In genomic region chr1:198681831-198682756, GRCh38 we compare ENCODE assay signal across 8 cellular contexts. TPM values are rescaled to one million over a fixed set of nuclear protein-coding genes. Genes with fewer than 3 reads are reported as not detected.
A peak's percentile ranks its signal among the peaks of the same experiment; 100 is the strongest.
DNase-seq lines count a peak whose midpoint lies in the region; ATAC-seq and TF ChIP-seq lines count a peak whose summit lies in the region.

No MANE protein-coding gene starts in this region.

- ATAC-seq in HG03342 (IDR thresholded peaks at IDR 0.05; ENCODE audit: unreplicated experiment) = peak; percentile 92
- ATAC-seq in esophagus mucosa = peak; percentile 84

- no peaks in the 10 kb centered on the region for H3K36me3 ChIP-seq in BJ (ENCODE audit: control insufficient read depth, insufficient read depth, low read length)
- H3K36me3 ChIP-seq in neuronal stem cell (replicated peaks in 1 of 2; ENCODE audit: control insufficient read depth in 2 of 2, insufficient read depth in 2 of 2, low read length in 2 of 2) = no peaks in the 10 kb centered on the region
- no peaks in the 10 kb centered on the region for H3K36me3 ChIP-seq in suprapubic skin

- no peak overlapping the region for H2BK12ac ChIP-seq in neuronal stem cell (ENCODE audit: low read length)

- no peak overlapping the region for H3K14ac ChIP-seq in neuronal stem cell (ENCODE audit: low read length)

- H3K4me3 ChIP-seq in BJ (ENCODE audit: low read depth, low read length) (no peak overlapping the region), neuronal stem cell (ENCODE audit: low read length in 2 of 2) (peak overlapping the region in 1 of 2 donors; percentile 0), suprapubic skin (no peak overlapping the region)

- DNase-seq in BJ (ENCODE audit: low read depth) (peak; percentile 90), GM19240 (ENCODE audit: insufficient read length, low spot score) (peak; percentile 11), neuronal stem cell (ENCODE audit: low spot score) (peak; percentile 33), suprapubic skin (ENCODE audit: low spot score in 2 of 2) (peak; percentile 67 to 70)
- DNase-seq in NK-92 treated with Interleukin-12 subunit alpha and Interleukin-12 subunit beta, amount 100 ng/mL, for 24 hours (lab: John Stamatoyannopoulos, UW) = peak; percentile 74
- DNase-seq in activated CD8-positive, alpha-beta memory T cell treated with anti-CD3 and anti-CD28 coated beads, Interleukin-2, amount 50 U/mL, for 24 hours (ENCODE audit: extremely low read depth) = peak; percentile 68

- H2AK5ac ChIP-seq in neuronal stem cell (ENCODE audit: low read depth, low read length) = no peak overlapping the region

- no CpG with 5 or more reads among the region's 7 CpGs for WGBS in neuronal stem cell (ENCODE audit: extremely low coverage in 2 of 2, insufficient read length in 2 of 2, insufficient replicate concordance in 1 of 2), 2 donors
- 26% methylated on average over 7 of the region's 7 CpGs for WGBS in suprapubic skin

- no peak overlapping the region for H3K4me2 ChIP-seq in neuronal stem cell (ENCODE audit: insufficient read depth, low read length, poor library complexity, severe bottlenecking)

- H3K4me1 ChIP-seq in neuronal stem cell (ENCODE audit: control insufficient read depth in 2 of 2, insufficient read depth in 1 of 2, low read depth in 1 of 2, low read length in 2 of 2) = peaks cover 2 to 13% of the 10 kb centered on the region in 2 donors
- peaks cover 5% of the 10 kb centered on the region for H3K4me1 ChIP-seq in suprapubic skin

- peak in 1 of 2 donors; percentile 48 for TF ChIP-seq POLR2A in suprapubic skin (IDR thresholded peaks at IDR 0.05)

- H3K23ac ChIP-seq in neuronal stem cell (ENCODE audit: low read depth, low read length, poor library complexity) = no peak overlapping the region

- TF ChIP-seq EP300 in suprapubic skin (IDR thresholded peaks at IDR 0.05) = no peak

- no peak overlapping the region for H4K8ac ChIP-seq in neuronal stem cell (ENCODE audit: low read depth, low read length)

- H3K27ac ChIP-seq in neuronal stem cell (replicated peaks; ENCODE audit: low read length) (peak overlapping the region; percentile 78), suprapubic skin (peak overlapping the region; percentile 57)

- peak overlapping the region; percentile 57 for H2AFZ ChIP-seq in neuronal stem cell (ENCODE audit: low read length)

- TF ChIP-seq CTCF in BJ (IDR thresholded peaks at IDR 0.05; ENCODE audit: insufficient read depth, low read depth, low read length) = no peak
- TF ChIP-seq CTCF in suprapubic skin (IDR thresholded peaks at IDR 0.05) = no peak

- H3K9ac ChIP-seq in neuronal stem cell (ENCODE audit: low read depth, low read length, poor library complexity) = no peak overlapping the region

- no peak overlapping the region for H2BK15ac ChIP-seq in neuronal stem cell (ENCODE audit: low read length)

- H3K18ac ChIP-seq in neuronal stem cell (ENCODE audit: low read length) = no peak overlapping the region

- POLR2A ChIA-PET in BJ (lab: Charles Lee) = interaction anchor here (0.6 to 2.2 kb wide), 3 partner anchors 10 to 186 kb away, joined by 3 to 6 read pairs (median 4); no protein-coding TSS in a partner anchor

- no peak overlapping the region for H2BK5ac ChIP-seq in neuronal stem cell (ENCODE audit: low read length)

- H3K27me3 ChIP-seq in BJ (ENCODE audit: control insufficient read depth, insufficient read depth, low read length) = no peaks in the 10 kb centered on the region
- H3K27me3 ChIP-seq in neuronal stem cell (ENCODE audit: control insufficient read depth in 3 of 3, insufficient read depth in 3 of 3, low read depth in 1 of 3, low read length in 3 of 3) = no peaks in the 10 kb centered on the region
- H3K27me3 ChIP-seq in suprapubic skin = no peaks in the 10 kb centered on the region

- H3K9me3 ChIP-seq in neuronal stem cell (replicated peaks in 1 of 2; ENCODE audit: control insufficient read depth in 2 of 2, insufficient read depth in 1 of 2, low read depth in 1 of 2, low read length in 2 of 2) (no peaks in the 10 kb centered on the region), suprapubic skin (no peaks in the 10 kb centered on the region)

- no peaks in the 10 kb centered on the region for H3K79me1 ChIP-seq in neuronal stem cell (ENCODE audit: low read depth, low read length)

- CTCF ChIA-PET in BJ (lab: Yijun Ruan, JAX) = interaction anchor here (0.5 to 1.4 kb wide), 6 partner anchors 9 to 526 kb away, joined by 3 read pairs; no protein-coding TSS in a partner anchor

- no peak overlapping the region for H3K4ac ChIP-seq in neuronal stem cell (ENCODE audit: low read length)

- H4K91ac ChIP-seq in neuronal stem cell (ENCODE audit: low read depth, low read length, poor library complexity) = no peak overlapping the region

- H2BK120ac ChIP-seq in neuronal stem cell (ENCODE audit: low read depth, low read length) = no peak overlapping the region

RNA-seq across cellular contexts. Expression of gene PTPRC, which starts 43.3 kb away (rescaled TPM):
- 0.20 and 0.22 TPM in 2 replicates for polyA plus RNA-seq in BJ (2011; rRNA removed)
- 0.33 TPM in 1 of 2 replicates, not detected in the other for polyA minus RNA-seq in BJ (2011; rRNA and poly(A)+ RNA removed)
- total RNA-seq in esophagus mucosa = 3.5 TPM
- not detected for polyA plus RNA-seq in neuronal stem cell (2013, experiment 1 of 2)
- not detected for polyA plus RNA-seq in neuronal stem cell (2013, experiment 2 of 2)
- 10 to 100 TPM in 1 of 4 donors, 1 to 10 TPM in 3; 4.7 to 11.4 (median 6.7) TPM for total RNA-seq in suprapubic skin

Comparison
In these comparisons a context has a peak if more than half of its experiments do, and no peak if none do; other contexts are left out.
1. DNase-seq: peak in every context shown above with its lines; median percentile 90 in BJ; 74 in NK-92 treated with Interleukin-12 subunit alpha and Interleukin-12 subunit beta, amount 100 ng/mL, for 24 hours; 68 in suprapubic skin; 68 in activated CD8-positive, alpha-beta memory T cell treated with anti-CD3 and anti-CD28 coated beads, Interleukin-2, amount 50 U/mL, for 24 hours; 33 in neuronal stem cell; 11 in GM19240.